13 cellular contexts compared by ENCODE assay signal in the genomic region with DNA sequence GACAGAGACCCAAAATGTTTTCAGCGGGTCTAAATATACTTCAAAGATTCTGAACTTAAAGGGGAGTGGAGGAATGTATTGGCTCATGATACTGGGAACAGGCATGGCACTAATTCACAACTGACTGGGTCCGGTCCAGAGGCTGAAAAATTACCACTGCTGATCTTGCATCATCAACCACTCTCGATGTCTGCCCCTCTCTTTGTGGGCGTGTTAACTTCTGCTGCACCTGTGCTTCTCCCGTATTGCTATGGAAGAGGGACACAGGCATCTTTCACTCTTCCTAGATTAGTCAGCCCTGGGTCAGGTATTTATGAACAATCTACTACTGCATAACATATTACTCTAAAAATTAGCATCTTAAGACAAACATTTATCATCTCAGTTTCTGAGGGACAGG. TPM values are rescaled to one million over a fixed set of nuclear protein-coding genes. Genes with fewer than 3 reads are reported as not detected.
"Had no signal": no experiment of that assay in that cellular context is flagged by ENCODE, and none has a peak within 500 bp of the region (broad histone marks: within the 10 kb centered on the region; RNA-seq: fewer than 3 reads in every experiment).

No MANE protein-coding gene starts in this region.

- H3K27me3 Mint-ChIP-seq: stimulated activated memory B cell treated with anti-CD40 and anti-IgM and Interleukin-4, amounts not matched to agents 10 μg/mL and 1 μg/mL and 100 μg/mL, for 72 hours had no signal

- H3K4me3 ChIP-seq: breast epithelium, right atrium auricular region, smooth muscle cell had no signal

- H3K27me3 ChIP-seq: breast epithelium, right atrium auricular region had no signal

- H3K36me3 ChIP-seq: breast epithelium, right atrium auricular region had no signal

- H3K27ac ChIP-seq: breast epithelium, right atrium auricular region had no signal

- H3K9me3 Mint-ChIP-seq: stimulated activated memory B cell treated with anti-CD40 and anti-IgM and Interleukin-4, amounts not matched to agents 10 μg/mL and 1 μg/mL and 100 μg/mL, for 72 hours had no signal

- DNase-seq: activated naive CD4-positive, alpha-beta T cell treated with anti-CD3 and anti-CD28 coated beads for 36 hours; glutamatergic neuron; SHP77; T-helper 17 cell; trophoblast cell had no signal

- H3K4me1 Mint-ChIP-seq: stimulated activated memory B cell treated with anti-CD40 and anti-IgM and Interleukin-4, amounts not matched to agents 10 μg/mL and 1 μg/mL and 100 μg/mL, for 72 hours had no signal

- ATAC-seq: SK-N-SH treated with all-trans-retinoic acid at 6 μM for 48 hours; stimulated activated memory B cell treated with anti-CD40 and anti-IgM and Interleukin-4, amounts not matched to agents 10 μg/mL and 1 μg/mL and 100 μg/mL, for 72 hours; T-helper 17 cell had no signal

- H3K27ac Mint-ChIP-seq: activated naive CD4-positive, alpha-beta T cell treated with anti-CD3 and anti-CD28 coated beads for 36 hours; stimulated activated memory B cell treated with anti-CD40 and anti-IgM and Interleukin-4, amounts not matched to agents 10 μg/mL and 1 μg/mL and 100 μg/mL, for 72 hours had no signal

- H3K4me3 Mint-ChIP-seq: activated naive CD4-positive, alpha-beta T cell treated with anti-CD3 and anti-CD28 coated beads for 36 hours; stimulated activated memory B cell treated with anti-CD40 and anti-IgM and Interleukin-4, amounts not matched to agents 10 μg/mL and 1 μg/mL and 100 μg/mL, for 72 hours; T-helper 17 cell had no signal

RNA-seq across cellular contexts. Expression of gene HHLA2, which starts 33.2 kb away (rescaled TPM):
- total RNA-seq: dermis microvascular lymphatic vessel endothelial cell, lower leg skin, myocyte, right atrium auricular region, smooth muscle cell had no signal
